ENCODE assay signal across 8 cellular contexts in the genomic region with DNA sequence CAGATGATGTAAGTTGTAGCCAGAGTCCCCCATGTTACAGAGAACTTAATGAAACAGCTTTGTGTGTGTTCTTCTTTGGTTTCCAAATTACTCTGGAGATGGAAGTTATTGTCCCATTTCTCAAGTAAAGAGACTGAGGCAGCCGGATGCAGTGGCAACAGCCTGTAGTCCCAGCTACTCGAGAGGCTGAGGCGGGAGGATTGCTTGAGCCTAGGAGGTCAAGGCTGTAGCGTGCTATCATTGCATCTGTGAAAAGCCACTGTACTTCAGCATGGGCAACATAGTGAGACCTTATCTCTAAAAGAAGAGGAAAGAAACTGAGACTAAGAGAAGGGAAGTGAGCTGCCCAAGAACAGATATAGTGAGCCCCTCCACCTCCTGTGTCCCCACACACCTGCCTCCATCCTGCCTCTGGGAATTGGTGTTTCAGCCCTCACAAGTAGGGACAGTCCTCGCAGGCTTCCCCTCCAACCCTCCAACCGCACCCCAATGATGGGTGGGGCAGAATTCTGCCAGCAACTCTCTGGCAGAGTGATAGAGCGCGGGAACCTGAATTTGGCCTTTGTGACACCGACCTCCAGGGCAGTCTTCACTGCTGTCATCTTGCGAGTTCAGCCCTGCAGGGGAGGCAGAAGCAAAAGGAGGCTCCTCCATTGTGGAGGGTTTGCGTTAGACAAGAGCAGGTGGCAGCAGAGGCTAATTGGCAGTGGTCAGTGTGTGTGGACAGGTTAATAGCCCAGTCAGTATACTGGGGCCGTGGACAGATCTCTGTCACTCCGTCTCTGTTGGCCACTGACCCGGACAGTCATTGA. TPM values are rescaled to one million over a fixed set of nuclear protein-coding genes. Genes with fewer than 3 reads are reported as not detected.
A peak's percentile ranks its signal among the peaks of the same experiment; 100 is the strongest.
DNase-seq lines count a peak whose midpoint lies in the region; ATAC-seq and TF ChIP-seq lines count a peak whose summit lies in the region.

No MANE protein-coding gene starts in this region.

- peaks cover 46% of the 10 kb centered on the region for H3K4me1 ChIP-seq in OCI-LY1 (ENCODE audit: insufficient read depth, low read length, severe bottlenecking)
- H3K4me1 ChIP-seq in foreskin keratinocyte = peaks cover 4% of the 10 kb centered on the region

- H3K27me3 Mint-ChIP-seq in effector memory CD8-positive, alpha-beta T cell = no peaks in the 10 kb centered on the region
- H3K27me3 Mint-ChIP-seq in osteocyte (ENCODE audit: unreplicated experiment) = no peaks in the 10 kb centered on the region

- H3K9me3 Mint-ChIP-seq in effector memory CD8-positive, alpha-beta T cell = no peaks in the 10 kb centered on the region
- H3K9me3 Mint-ChIP-seq in osteocyte (ENCODE audit: unreplicated experiment) = no peaks in the 10 kb centered on the region

- H4K20me1 ChIP-seq in OCI-LY1 (ENCODE audit: insufficient read depth, low read length) = no peaks in the 10 kb centered on the region

- H3K9me3 ChIP-seq in OCI-LY1 (ENCODE audit: low read length) = no peaks in the 10 kb centered on the region

- H3K4me2 ChIP-seq in OCI-LY1 (ENCODE audit: low read length) = peak overlapping the region; percentile 89

- no peaks in the 10 kb centered on the region for H3F3A ChIP-seq in OCI-LY1 (ENCODE audit: insufficient read depth, low read length)

- no peak for ATAC-seq in effector memory CD8-positive, alpha-beta T cell (replicated peaks)
- ATAC-seq in foreskin keratinocyte = no peak
- ATAC-seq in GM21528 (IDR thresholded peaks at IDR 0.05; ENCODE audit: low FRiP score, unreplicated experiment) = no peak
- ATAC-seq in HG03135 (IDR thresholded peaks at IDR 0.05; ENCODE audit: unreplicated experiment) = no peak

- no peak for TF ChIP-seq POLR2A in lower leg skin (IDR thresholded peaks at IDR 0.05)

- H3K4me1 Mint-ChIP-seq in effector memory CD8-positive, alpha-beta T cell (ENCODE audit: low read depth in 2 of 2) = peaks cover 37 to 38% of the 10 kb centered on the region in 2 donors
- H3K4me1 Mint-ChIP-seq in osteocyte (ENCODE audit: unreplicated experiment) = peaks cover 39% of the 10 kb centered on the region

- peak overlapping the region; percentile 79 to 82 for H3K4me3 Mint-ChIP-seq in effector memory CD8-positive, alpha-beta T cell
- peak overlapping the region; percentile 74 for H3K4me3 Mint-ChIP-seq in osteocyte (ENCODE audit: unreplicated experiment)

- H3K79me2 ChIP-seq in OCI-LY1 (ENCODE audit: insufficient read depth, low read length) = peaks cover 53% of the 10 kb centered on the region

- intact Hi-C loops in lower leg skin (cut with DNase I; ENCODE audit: low total_unique reads) = no loop called here

- in situ Hi-C loops in G401 (cut with HindIII; ENCODE audit: low sequenced_read_pairs) = no loop called here

- H3K27me3 ChIP-seq in OCI-LY1 (ENCODE audit: insufficient read depth, low read length) (no peaks in the 10 kb centered on the region), foreskin keratinocyte (no peaks in the 10 kb centered on the region)

- H3K4me3 ChIP-seq in OCI-LY1 (ENCODE audit: low read depth, low read length, poor library complexity, severe bottlenecking) (peak overlapping the region; percentile 82), lower leg skin (ENCODE audit: low read depth, poor library complexity, severe bottlenecking) (no peak overlapping the region)

- TF ChIP-seq CTCF in OCI-LY1 (IDR thresholded peaks at IDR 0.05; ENCODE audit: low read length) (no peak), osteocyte (IDR thresholded peaks at IDR 0.05) (no peak), foreskin keratinocyte (conservative IDR thresholded peaks at IDR 0.05) (no peak), lower leg skin (IDR thresholded peaks at IDR 0.05) (no peak)

- H2AFZ ChIP-seq in OCI-LY1 (ENCODE audit: low read length) = no peak overlapping the region

- WGBS in lower leg skin, 2 donors = 60% methylated on average over 14 of the region's 14 CpGs

- peak overlapping the region; percentile 84 for H3K27ac ChIP-seq in OCI-LY1 (ENCODE audit: low read depth, low read length, poor library complexity, severe bottlenecking)
- H3K27ac ChIP-seq in foreskin keratinocyte = no peak overlapping the region

- peak overlapping the region; percentile 31 to 62 for H3K27ac Mint-ChIP-seq in effector memory CD8-positive, alpha-beta T cell
- H3K27ac Mint-ChIP-seq in osteocyte (ENCODE audit: unreplicated experiment) = peak overlapping the region; percentile 83

- peak; percentile 38 for DNase-seq in G401 (ENCODE audit: low spot score)
- DNase-seq in effector memory CD8-positive, alpha-beta T cell = no peak
- DNase-seq in osteocyte (ENCODE audit: extremely low spot score, unreplicated experiment) = no peak
- DNase-seq in foreskin keratinocyte = no peak
- DNase-seq in lower leg skin (ENCODE audit: low spot score in 2 of 2) = no peak

- peaks cover 42% of the 10 kb centered on the region for H3K36me3 ChIP-seq in OCI-LY1 (ENCODE audit: insufficient read depth, low read length)

- H3K9ac ChIP-seq in OCI-LY1 (ENCODE audit: low read length) = peak overlapping the region; percentile 87

- peaks cover 39% of the 10 kb centered on the region for H3K36me3 Mint-ChIP-seq in effector memory CD8-positive, alpha-beta T cell (ENCODE audit: insufficient read depth)
- H3K36me3 Mint-ChIP-seq in osteocyte (ENCODE audit: unreplicated experiment) = no peaks in the 10 kb centered on the region

- no peaks in the 10 kb centered on the region for H3K9me2 ChIP-seq in OCI-LY1 (ENCODE audit: low read depth, low read length)

RNA-seq across cellular contexts. Expression of a gene that starts 1.6 kb away (rescaled TPM):
- total RNA-seq in G401 (2014; rRNA removed; shearing (Covaris generic)) = 49.0 and 62.3 TPM in 2 replicates
- total RNA-seq in osteocyte (16.5 and 16.6 TPM in 2 replicates), foreskin keratinocyte (9.7 and 10.2 TPM in 2 replicates), lower leg skin (1 to 10 TPM; 1.8 to 4.6 (median 3.2) TPM)
- 12.5 and 13.3 TPM in 2 replicates for polyA plus RNA-seq in foreskin keratinocyte

RNA-seq across cellular contexts. Expression of a gene that starts 15.3 kb away (rescaled TPM):
- 435 and 601 TPM in 2 replicates for total RNA-seq in G401 (2014; rRNA removed; shearing (Covaris generic))
- total RNA-seq in osteocyte (1,199 and 1,246 TPM in 2 replicates), foreskin keratinocyte (2,399 and 2,773 TPM in 2 replicates), lower leg skin (100 to 1,000 TPM; 110 to 347 (median 232) TPM)
- 3,861 and 5,401 TPM in 2 replicates for polyA plus RNA-seq in foreskin keratinocyte

RNA-seq across cellular contexts. Expression of a gene that starts 20.6 kb away (rescaled TPM):
- total RNA-seq in G401 (2014; rRNA removed; shearing (Covaris generic)) = 13.2 and 21.9 TPM in 2 replicates
- total RNA-seq in osteocyte = 6.9 and 8.3 TPM in 2 replicates
- 48.6 and 51.5 TPM in 2 replicates for total RNA-seq in foreskin keratinocyte
- polyA plus RNA-seq in foreskin keratinocyte = 61.9 and 71.5 TPM in 2 replicates
- total RNA-seq in lower leg skin = 10 to 100 TPM; 29.1 to 83.3 (median 60.3) TPM

RNA-seq across cellular contexts. Expression of a gene that starts 26.0 kb away (rescaled TPM):
- 30.2 and 44.8 TPM in 2 replicates for total RNA-seq in G401 (2014; rRNA removed; shearing (Covaris generic))
- total RNA-seq in osteocyte = 18.5 and 22.7 TPM in 2 replicates
- 31.1 and 33.2 TPM in 2 replicates for total RNA-seq in foreskin keratinocyte
- 44.9 and 46.9 TPM in 2 replicates for polyA plus RNA-seq in foreskin keratinocyte
- total RNA-seq in lower leg skin = 10 to 100 TPM; 24.3 to 72.3 (median 36.1) TPM

RNA-seq across cellular contexts. Expression of a gene that starts 36.7 kb away (rescaled TPM):
- total RNA-seq in G401 (2014; rRNA removed; shearing (Covaris generic)) = 80.9 and 98.8 TPM in 2 replicates
- 103 and 105 TPM in 2 replicates for total RNA-seq in osteocyte
- 35.1 and 36.7 TPM in 2 replicates for total RNA-seq in foreskin keratinocyte
- 23.6 and 26.8 TPM in 2 replicates for polyA plus RNA-seq in foreskin keratinocyte
- 10 to 100 TPM; 45.3 to 86.4 (median 65.1) TPM for total RNA-seq in lower leg skin
